2 cellular contexts compared by ENCODE assay signal in the genomic region with DNA sequence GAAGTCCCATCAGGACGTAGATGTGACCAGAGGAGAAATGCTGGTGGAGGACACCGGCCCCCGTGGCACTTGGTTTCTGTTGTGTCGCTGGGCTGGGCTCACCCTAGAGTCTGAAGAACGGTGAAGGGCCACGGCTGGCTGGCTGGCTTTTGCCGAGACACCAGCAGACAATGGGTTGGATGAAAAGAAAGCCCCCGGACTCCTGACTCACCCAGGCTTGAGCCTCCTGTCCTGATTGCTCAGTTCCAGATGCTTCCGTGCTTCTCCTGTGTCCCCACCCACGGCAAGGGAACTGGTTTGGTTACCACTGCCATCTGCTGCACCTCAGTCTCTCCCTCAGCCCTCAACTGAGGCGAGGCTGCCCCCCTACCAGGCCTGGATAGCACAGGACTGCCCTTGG.
TF ChIP-seq lines count a peak whose summit lies in the region.

No MANE protein-coding gene starts in this region.

TF ChIP-seq in IMR-90, 13 proteins besides CTCF, POLR2A, EP300 and RAD21:
- TF ChIP-seq MAFK (IDR thresholded peaks at IDR 0.05; ENCODE audit: low read depth, low read length) = no peak
- no peak for TF ChIP-seq NFE2L2 (IDR thresholded peaks at IDR 0.05; ENCODE audit: low read depth, low read length)
- no peak for TF ChIP-seq CEBPB (IDR thresholded peaks at IDR 0.05; ENCODE audit: low read depth, low read length)
- TF ChIP-seq BHLHE40 (IDR thresholded peaks at IDR 0.05; ENCODE audit: low read depth, low read length) = no peak
- TF ChIP-seq RFX5 (IDR thresholded peaks at IDR 0.05; ENCODE audit: low read depth, low read length) = no peak
- TF ChIP-seq MXI1 (IDR thresholded peaks at IDR 0.05; ENCODE audit: borderline replicate concordance, low read depth, low read length) = no peak
- TF ChIP-seq, protein P1, sequence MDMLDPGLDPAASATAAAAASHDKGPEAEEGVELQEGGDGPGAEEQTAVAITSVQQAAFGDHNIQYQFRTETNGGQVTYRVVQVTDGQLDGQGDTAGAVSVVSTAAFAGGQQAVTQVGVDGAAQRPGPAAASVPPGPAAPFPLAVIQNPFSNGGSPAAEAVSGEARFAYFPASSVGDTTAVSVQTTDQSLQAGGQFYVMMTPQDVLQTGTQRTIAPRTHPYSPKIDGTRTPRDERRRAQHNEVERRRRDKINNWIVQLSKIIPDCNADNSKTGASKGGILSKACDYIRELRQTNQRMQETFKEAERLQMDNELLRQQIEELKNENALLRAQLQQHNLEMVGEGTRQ (IDR thresholded peaks at IDR 0.05; ENCODE audit: low read depth, low read length) = no peak
- TF ChIP-seq, protein P2, sequence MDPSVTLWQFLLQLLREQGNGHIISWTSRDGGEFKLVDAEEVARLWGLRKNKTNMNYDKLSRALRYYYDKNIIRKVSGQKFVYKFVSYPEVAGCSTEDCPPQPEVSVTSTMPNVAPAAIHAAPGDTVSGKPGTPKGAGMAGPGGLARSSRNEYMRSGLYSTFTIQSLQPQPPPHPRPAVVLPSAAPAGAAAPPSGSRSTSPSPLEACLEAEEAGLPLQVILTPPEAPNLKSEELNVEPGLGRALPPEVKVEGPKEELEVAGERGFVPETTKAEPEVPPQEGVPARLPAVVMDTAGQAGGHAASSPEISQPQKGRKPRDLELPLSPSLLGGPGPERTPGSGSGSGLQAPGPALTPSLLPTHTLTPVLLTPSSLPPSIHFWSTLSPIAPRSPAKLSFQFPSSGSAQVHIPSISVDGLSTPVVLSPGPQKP (IDR thresholded peaks at IDR 0.05; ENCODE audit: borderline replicate concordance, low read depth, low read length) = no peak
- TF ChIP-seq CHD1 (IDR thresholded peaks at IDR 0.05; ENCODE audit: low read depth, low read length) = no peak
- TF ChIP-seq MAZ (IDR thresholded peaks at IDR 0.05; ENCODE audit: borderline replicate concordance, low read depth, low read length) = no peak

TF ChIP-seq in H1, 55 proteins besides CTCF, POLR2A, EP300 and RAD21:
- TF ChIP-seq, protein P3, sequence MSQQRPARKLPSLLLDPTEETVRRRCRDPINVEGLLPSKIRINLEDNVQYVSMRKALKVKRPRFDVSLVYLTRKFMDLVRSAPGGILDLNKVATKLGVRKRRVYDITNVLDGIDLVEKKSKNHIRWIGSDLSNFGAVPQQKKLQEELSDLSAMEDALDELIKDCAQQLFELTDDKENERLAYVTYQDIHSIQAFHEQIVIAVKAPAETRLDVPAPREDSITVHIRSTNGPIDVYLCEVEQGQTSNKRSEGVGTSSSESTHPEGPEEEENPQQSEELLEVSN (IDR thresholded peaks at IDR 0.05) = no peak
- TF ChIP-seq RBBP5 (IDR thresholded peaks at IDR 0.05; ENCODE audit: borderline replicate concordance, low read depth, low read length) = no peak
- TF ChIP-seq KDM4A (IDR thresholded peaks at IDR 0.05; ENCODE audit: low read depth, low read length, severe bottlenecking) = no peak
